Comparison of ENCODE assay signal across 33 cellular contexts in genomic region chr5:36035696-36036095, GRCh38. TPM values are rescaled to one million over a fixed set of nuclear protein-coding genes. Genes with fewer than 3 reads are reported as not detected.
"Had no signal": no experiment of that assay in that cellular context is flagged by ENCODE, and none has a peak within 500 bp of the region (broad histone marks: within the 10 kb centered on the region; RNA-seq: fewer than 3 reads in every experiment).

No MANE protein-coding gene starts in this region.

- DNase-seq: cortex of kidney; effector CD4-positive, alpha-beta T cell; esophagus squamous epithelium; foreskin melanocyte; glutamatergic neuron; heart right ventricle; hippocampal formation; left cardiac atrium; mammary epithelial cell; mesendoderm; midbrain; naive thymus-derived CD4-positive, alpha-beta T cell; psoas muscle; right cardiac atrium; sigmoid colon; stimulated activated CD4-positive, alpha-beta T cell treated with anti-CD3 and anti-CD28 coated beads, Interleukin-2, amount 100 ng/mL, for 24 hours; stimulated activated CD4-positive, alpha-beta T cell treated with anti-CD3 and anti-CD28 coated beads, Interleukin-4, amount 100 ng/mL, for 24 hours; upper lobe of right lung; uterus had no signal

- FAIRE-seq: endothelial cell of umbilical vein, islet of Langerhans had no signal

- H3K4me1 Mint-ChIP-seq: naive thymus-derived CD4-positive, alpha-beta T cell; nephron; neural progenitor cell; stimulated activated effector memory CD8-positive, alpha-beta T cell treated with anti-CD3 and anti-CD28 coated beads, Interleukin-12 subunit alpha, Interleukin-12 subunit beta, amount 100 ng/mL, for 72 hours had no signal

- H3K4me3 ChIP-seq: esophagus squamous epithelium, heart right ventricle, left lung, neural progenitor cell, psoas muscle, sigmoid colon, thoracic aorta, tibial nerve, upper lobe of right lung, uterus had no signal

- H3K36me3 Mint-ChIP-seq: naive thymus-derived CD4-positive, alpha-beta T cell; neural progenitor cell; stimulated activated effector memory CD8-positive, alpha-beta T cell treated with anti-CD3 and anti-CD28 coated beads, Interleukin-12 subunit alpha, Interleukin-12 subunit beta, amount 100 ng/mL, for 72 hours had no signal

- H2AFZ ChIP-seq: neural progenitor cell had no signal

- H3K9me3 ChIP-seq: esophagus squamous epithelium, heart right ventricle, left lung, psoas muscle, sigmoid colon, thoracic aorta, tibial nerve, upper lobe of right lung, uterus had no signal

- H3K36me3 ChIP-seq: esophagus squamous epithelium, heart right ventricle, left lung, neural progenitor cell, sigmoid colon, thoracic aorta, tibial nerve, upper lobe of right lung, uterus had no signal

- H3K4me3 Mint-ChIP-seq: naive thymus-derived CD4-positive, alpha-beta T cell; nephron; neural progenitor cell; stimulated activated effector memory CD8-positive, alpha-beta T cell treated with anti-CD3 and anti-CD28 coated beads, Interleukin-12 subunit alpha, Interleukin-12 subunit beta, amount 100 ng/mL, for 72 hours; stimulated activated naive CD8-positive, alpha-beta T cell treated with anti-CD3 and anti-CD28 coated beads, Interleukin-15, Interleukin-2, amounts not matched to agents 100 ng/mL and 50 ng/mL, for 24 hours had no signal

- H3K9ac ChIP-seq: neural progenitor cell had no signal

- H3K27ac Mint-ChIP-seq: naive thymus-derived CD4-positive, alpha-beta T cell; nephron; neural progenitor cell; stimulated activated effector memory CD8-positive, alpha-beta T cell treated with anti-CD3 and anti-CD28 coated beads, Interleukin-12 subunit alpha, Interleukin-12 subunit beta, amount 100 ng/mL, for 72 hours; stimulated activated naive CD8-positive, alpha-beta T cell treated with anti-CD3 and anti-CD28 coated beads, Interleukin-15, Interleukin-2, amounts not matched to agents 100 ng/mL and 50 ng/mL, for 24 hours had no signal

- H3K4me2 ChIP-seq: neural progenitor cell had no signal

- ATAC-seq: heart right ventricle; left cardiac atrium; left lung; naive thymus-derived CD4-positive, alpha-beta T cell; psoas muscle; stimulated activated effector memory CD8-positive, alpha-beta T cell treated with anti-CD3 and anti-CD28 coated beads, Interleukin-12 subunit alpha, Interleukin-12 subunit beta, amount 100 ng/mL, for 72 hours; upper lobe of right lung had no signal

- H3K4me1 ChIP-seq: esophagus squamous epithelium, heart right ventricle, left lung, neural progenitor cell, sigmoid colon, tibial nerve, upper lobe of right lung, uterus had no signal

- H3K27ac ChIP-seq: esophagus squamous epithelium, heart right ventricle, left lung, neural progenitor cell, psoas muscle, sigmoid colon, thoracic aorta, tibial nerve, upper lobe of right lung, uterus had no signal

- H3K27me3 ChIP-seq: heart right ventricle, left lung, neural progenitor cell, sigmoid colon, tibial nerve, upper lobe of right lung, uterus had no signal

- H3K9me3 Mint-ChIP-seq: naive thymus-derived CD4-positive, alpha-beta T cell; nephron; neural progenitor cell; stimulated activated effector memory CD8-positive, alpha-beta T cell treated with anti-CD3 and anti-CD28 coated beads, Interleukin-12 subunit alpha, Interleukin-12 subunit beta, amount 100 ng/mL, for 72 hours; stimulated activated naive CD8-positive, alpha-beta T cell treated with anti-CD3 and anti-CD28 coated beads, Interleukin-15, Interleukin-2, amounts not matched to agents 100 ng/mL and 50 ng/mL, for 24 hours had no signal

RNA-seq across cellular contexts. Expression of gene UGT3A2, which starts 31.0 kb away (rescaled TPM):
- total RNA-seq: dermis microvascular lymphatic vessel endothelial cell, endothelial cell of umbilical vein, epithelial cell of proximal tubule, esophagus squamous epithelium, heart right ventricle, mammary epithelial cell, mucosa of gallbladder, psoas muscle, renal cortical epithelial cell, right cardiac atrium, thoracic aorta, tibial nerve, upper lobe of right lung, uterus had no signal
- polyA plus RNA-seq: endothelial cell of umbilical vein, heart right ventricle, mammary epithelial cell, psoas muscle had no signal

RNA-seq across cellular contexts. Expression of gene UGT3A1, which starts 44.5 kb away (rescaled TPM):
- total RNA-seq: dermis microvascular lymphatic vessel endothelial cell; endothelial cell of umbilical vein; heart right ventricle; left cardiac atrium; left lung; mammary epithelial cell; mucosa of gallbladder; naive thymus-derived CD4-positive, alpha-beta T cell; osteoblast; right cardiac atrium; sigmoid colon; thoracic aorta; tibial nerve; upper lobe of right lung; uterus had no signal
- polyA plus RNA-seq: endothelial cell of umbilical vein; heart right ventricle; mammary epithelial cell; naive thymus-derived CD4-positive, alpha-beta T cell; right cardiac atrium; sigmoid colon had no signal
